Comparison of ENCODE assay signal across 9 cellular contexts in the genomic region with DNA sequence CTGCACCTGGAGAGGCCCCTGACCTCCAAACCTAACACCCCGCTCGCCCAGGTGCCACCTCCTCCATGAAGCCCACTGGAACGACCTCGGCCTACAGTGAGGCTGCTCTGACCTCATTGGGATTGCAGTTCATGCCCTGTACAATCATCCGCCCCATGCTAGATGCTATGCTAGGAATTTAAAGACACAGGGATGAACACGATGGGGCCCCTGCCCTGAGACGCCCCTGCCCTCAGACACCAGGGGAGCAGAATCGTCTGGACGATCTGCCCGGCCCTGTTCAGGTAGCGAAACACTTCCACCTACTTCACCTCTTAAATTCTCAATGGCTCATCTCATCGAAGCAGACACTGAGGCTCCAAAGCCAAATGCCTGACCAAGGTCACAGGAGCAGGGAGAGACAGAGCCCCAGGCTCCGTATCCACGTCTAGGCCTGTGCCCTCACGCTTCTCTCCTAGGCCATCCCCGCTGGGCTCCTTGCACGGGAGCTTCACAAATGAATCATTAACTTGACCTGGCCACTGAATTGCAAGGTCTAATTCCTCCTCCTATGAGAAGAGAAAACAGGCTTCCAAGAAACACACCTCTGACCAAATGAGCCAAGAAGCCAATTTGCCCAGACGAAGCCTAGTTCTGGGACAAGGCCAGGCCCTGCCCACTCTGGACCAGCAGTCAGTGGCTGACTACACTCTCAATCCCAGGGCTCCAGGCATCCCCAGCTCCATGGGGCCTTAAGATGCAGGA. TPM values are rescaled to one million over a fixed set of nuclear protein-coding genes. Genes with fewer than 3 reads are reported as not detected.
DNase-seq lines count a peak whose midpoint lies in the region; ATAC-seq, FAIRE-seq and TF ChIP-seq lines count a peak whose summit lies in the region.
"Had no signal": no experiment of that assay in that cellular context is flagged by ENCODE, and none has a peak within 500 bp of the region (broad histone marks: within the 10 kb centered on the region; RNA-seq: fewer than 3 reads in every experiment).

No MANE protein-coding gene starts in this region.

- in situ Hi-C loops in K562 (cut with MboI): no loop called here

- H3K4me1 ChIP-seq in ACC112 (ENCODE audit: control insufficient read depth, insufficient read depth, low read length, unreplicated experiment) (peaks cover 15% of the 10 kb centered on the region), K562 (replicated peaks in 1 of 2; ENCODE audit: control insufficient read depth in 2 of 2, insufficient read depth in 2 of 2, low read length in 2 of 2) (peaks cover 4 to 14% of the 10 kb centered on the region in 2 experiments; a peak in 4 of 5 replicates), right lobe of liver (peaks cover 0 to 72% (median 23%) of the 10 kb centered on the region in 4 donors)

- WGBS in K562 (ENCODE audit: insufficient coverage, low coverage, missing lambda C conversion rate): 83% methylated on average over 13 of the region's 18 CpGs
- 38% methylated on average over 13 of the region's 18 CpGs for WGBS in right lobe of liver (ENCODE audit: insufficient coverage, low coverage, low lambda C conversion rate, missing lambda C conversion rate)

- H3K9ac ChIP-seq in K562 (ENCODE audit: insufficient read depth in 1 of 2, low read depth in 2 of 2, low read length in 2 of 2): peak overlapping the region in 1 of 2 experiments; percentile 45; a peak in 2 of 4 replicates

- H2AFZ ChIP-seq in ACC112 (ENCODE audit: low read length, unreplicated experiment) (peak overlapping the region; percentile 31), K562 (ENCODE audit: low read depth, low read length) (no peak overlapping the region)

- H3K4me1 Mint-ChIP-seq in HFFc6 (ENCODE audit: low read depth): peaks cover 55% of the 10 kb centered on the region

- H3K4me3 Mint-ChIP-seq in HFFc6: peak overlapping the region; percentile 81

- TF ChIP-seq EP300 in K562 (IDR thresholded peaks at IDR 0.05; ENCODE audit: low read length): no peak

- CTCF ChIA-PET in K562 (lab: Yijun Ruan, JAX; ENCODE audit: low intra/inter-chr PET ratio): interaction anchor here (0.5 kb wide), 1 partner anchor 99 kb away, joined by 3 read pairs; no protein-coding TSS in a partner anchor

- no peak for TF ChIP-seq CTCF in HFFc6 (IDR thresholded peaks at IDR 0.05)
- no peak for TF ChIP-seq CTCF in K562 (IDR thresholded peaks at IDR 0.05 in 2 of 3, conservative IDR thresholded peaks at IDR 0.05 in 1 of 3; ENCODE audit: insufficient read depth in 2 of 3, low read depth in 1 of 3, low read length in 3 of 3)
- TF ChIP-seq CTCF in right lobe of liver (IDR thresholded peaks at IDR 0.05): no peak
- no peak for TF ChIP-seq CTCF in GM20000 (IDR thresholded peaks at IDR 0.05; ENCODE audit: extremely low read depth, missing control alignments)

- peak overlapping the region; percentile 99 for H3K27ac Mint-ChIP-seq in HFFc6

- H3K4me3 ChIP-seq in ACC112 (ENCODE audit: low read depth, low read length) (peak overlapping the region; percentile 1; the same call in 1 of the 2 replicates), K562 (no peak overlapping the region), right lobe of liver (peak overlapping the region; percentile 11 to 44 (median 36))

- no peaks in the 10 kb centered on the region for H3K36me3 ChIP-seq in ACC112 (ENCODE audit: insufficient read depth, low read length)
- peaks cover 48% of the 10 kb centered on the region for H3K36me3 ChIP-seq in K562 (ENCODE audit: control insufficient read depth, insufficient read depth, low read length)
- H3K36me3 ChIP-seq in right lobe of liver: no peaks in the 10 kb centered on the region

- ATAC-seq in K562 (no peak), right lobe of liver (peak; percentile 61 to 86 (median 79)), HG03378 (IDR thresholded peaks at IDR 0.05; ENCODE audit: unreplicated experiment) (no peak), HG02642 (IDR thresholded peaks at IDR 0.05; ENCODE audit: poor library complexity, unreplicated experiment) (no peak)

- H3K27me3 ChIP-seq in ACC112 (ENCODE audit: insufficient read depth, low read length): no peaks in the 10 kb centered on the region
- H3K27me3 ChIP-seq in K562 (ENCODE audit: control insufficient read depth in 2 of 2, insufficient read depth in 2 of 2, low read length in 2 of 2): no peaks in the 10 kb centered on the region
- H3K27me3 ChIP-seq in right lobe of liver: no peaks in the 10 kb centered on the region

- H3K27me3 Mint-ChIP-seq in HFFc6 (ENCODE audit: insufficient read depth): peaks cover 8% of the 10 kb centered on the region

- BruUV-seq in K562 (replicated peaks; lab: Mats Ljungman, UMichigan): no TSS peak

- peaks cover 16% of the 10 kb centered on the region for H3K36me3 Mint-ChIP-seq in HFFc6 (ENCODE audit: low read depth)

- peaks cover 4% of the 10 kb centered on the region for H3K9me1 ChIP-seq in K562 (ENCODE audit: control insufficient read depth, insufficient read depth, low read length)

- peaks cover 11% of the 10 kb centered on the region for H3K9me3 Mint-ChIP-seq in HFFc6

- TF ChIP-seq RAD21 in K562 (CRISPR knock-in tag; conservative IDR thresholded peaks at IDR 0.05 in 1 of 2, IDR thresholded peaks at IDR 0.05 in 1 of 2): no peak

- TF ChIP-seq POLR2A in K562 (conservative IDR thresholded peaks at IDR 0.05): no peak
- peak; percentile 57 for TF ChIP-seq POLR2A in right lobe of liver (IDR thresholded peaks at IDR 0.05)

- H3K4me2 ChIP-seq in K562 (ENCODE audit: insufficient read depth, low read length): no peak overlapping the region

- H3K27ac ChIP-seq in ACC112 (ENCODE audit: low read depth, low read length): peak overlapping the region; percentile 82
- H3K27ac ChIP-seq in K562 (ENCODE audit: extremely low read depth, low read depth, low read length): peak overlapping the region; percentile 24; the same call in 1 of the 3 replicates
- peak overlapping the region; percentile 90 to 96 (median 92) for H3K27ac ChIP-seq in right lobe of liver

- H3K79me2 ChIP-seq in ACC112 (ENCODE audit: control insufficient read depth, insufficient read depth, low read length, unreplicated experiment) (peaks cover 11% of the 10 kb centered on the region), K562 (ENCODE audit: control insufficient read depth, insufficient read depth, low read length) (peaks cover 75% of the 10 kb centered on the region)

- DNase-seq in HFFc6 (peak; percentile 69), K562 (ENCODE audit: extremely low read depth in 1 of 4, low spot score in 3 of 4) (no peak), right lobe of liver (peak; percentile 82 to 95 (median 91)), Ammon's horn (ENCODE audit: low spot score) (no peak), GM20000 (ENCODE audit: low spot score) (no peak)
- DNase-seq: NCI-H187 had no signal

- 0 out of 2 replicates have a peak, but pooled peaks cover 10% of the 10 kb centered on the region for H4K20me1 ChIP-seq in K562 (replicated peaks; ENCODE audit: control insufficient read depth, insufficient read depth, low read length)

- H3K9me3 ChIP-seq in K562 (replicated peaks; ENCODE audit: control insufficient read depth, insufficient read depth, low read depth, low read length) (peaks cover 4% of the 10 kb centered on the region; the same call in 1 of the 2 replicates), right lobe of liver (no peaks in the 10 kb centered on the region)

- no peak for FAIRE-seq in K562 (lab: Jason Lieb, UNC)

- POLR2A ChIA-PET in K562 (lab: Yijun Ruan, JAX): interaction anchor here (1.0 kb wide), 2 partner anchors 10 to 86 kb away, joined by 3 to 4 read pairs; a partner anchor contains a TSS

- intact Hi-C loops in K562 (cut with micrococcal nuclease): no loop called here
- intact Hi-C loops in right lobe of liver (cut with DNase I): no loop called here

TF ChIP-seq in K562, 482 proteins besides CTCF, POLR2A, EP300 and RAD21:
- no peak for TF ChIP-seq ZNF586 (CRISPR knock-in tag; conservative IDR thresholded peaks at IDR 0.05)
- TF ChIP-seq ZFP36 (IDR thresholded peaks at IDR 0.05; ENCODE audit: low read depth, low read length, partially characterized antibody): peak; percentile 59

RNA-seq across cellular contexts. Expression of a gene that starts 35.2 kb away (rescaled TPM):
- 10 to 100 TPM; 34.8 to 46.3 (median 36.8) TPM for total RNA-seq in HFFc6 (2021; fragmentation: NEBNext Ultra II Directional; extraction: Animal tissue kit (Norgen Biotek cat#: 25700))
- total RNA-seq in K562 (2011; cell fraction: chromatin; rRNA removed; ENCODE audit: low replicate concordance): 238 and 543 TPM in 2 replicates
- 351 and 425 TPM in 2 replicates for total RNA-seq in K562 (2011; cell fraction: nucleolus; rRNA removed)
- 354 and 357 TPM in 2 replicates for total RNA-seq in K562 (2011; cell fraction: nucleoplasm; rRNA removed)
- total RNA-seq in K562 (2014; rRNA removed) (52.8 and 83.0 TPM in 2 replicates), K562 (2014; rRNA removed; fragmentation: Illumina TruSeq; extraction: Trizol) (30.9 and 38.4 TPM in 2 replicates), K562 (2015; rRNA removed; fragmentation: Illumina TruSeq; extraction: Trizol) (36.0 and 38.7 TPM in 2 replicates), K562 (2021) (148 and 157 TPM in 2 replicates), right lobe of liver (100 to 1,000 TPM; 128 to 359 (median 214) TPM)
- polyA plus RNA-seq in K562 (2011; rRNA removed) (81.9 and 168 TPM in 2 replicates), K562 (2014; fragmentation: Illumina TruSeq; extraction: Trizol) (143 and 152 TPM in 2 replicates), K562 (2014; fragmentation: Nextera tagmentation; extraction: Ambion mirVana) (1 to 10 TPM in 1 of 2 experiments, under 1 TPM in 1; 0.56 to 4.7 TPM), K562 (2014; rRNA removed) (79.2 and 92.6 TPM in 2 replicates)
- 161 and 163 TPM in 2 replicates for polyA plus RNA-seq in K562 (2011; cell fraction: cytosol; rRNA removed)
- 435 and 491 TPM in 2 replicates for polyA plus RNA-seq in K562 (2011; cell fraction: nucleus; rRNA removed)
- polyA plus RNA-seq in K562 (2012): 87.6 and 124 TPM in 2 replicates
- polyA minus RNA-seq in K562 (2011; rRNA and poly(A)+ RNA removed): 83.0 and 106 TPM in 2 replicates
- 90.2 and 100 TPM in 2 replicates for polyA minus RNA-seq in K562 (2011; cell fraction: cytosol; rRNA and poly(A)+ RNA removed)
- polyA minus RNA-seq in K562 (2011; cell fraction: nucleus; rRNA and poly(A)+ RNA removed): 82.3 and 143 TPM in 2 replicates

Comparison
In these comparisons a context has a peak if more than half of its experiments do, and no peak if none do; other contexts are left out.
1. H3K27ac ChIP-seq: peak in every context shown above with its lines; median percentile 92 in right lobe of liver; 82 in ACC112; 24 in K562.
2. DNase-seq: peak in HFFc6 (single experiment) and right lobe of liver (3 of 3); none in K562 (0 of 4), Ammon's horn (single experiment) and GM20000 (single experiment).
3. ATAC-seq: peak in right lobe of liver (4 of 4); none in K562 (single experiment), HG03378 (single experiment) and HG02642 (single experiment).